Comparison of ENCODE assay signal across 13 cellular contexts in the genomic region with DNA sequence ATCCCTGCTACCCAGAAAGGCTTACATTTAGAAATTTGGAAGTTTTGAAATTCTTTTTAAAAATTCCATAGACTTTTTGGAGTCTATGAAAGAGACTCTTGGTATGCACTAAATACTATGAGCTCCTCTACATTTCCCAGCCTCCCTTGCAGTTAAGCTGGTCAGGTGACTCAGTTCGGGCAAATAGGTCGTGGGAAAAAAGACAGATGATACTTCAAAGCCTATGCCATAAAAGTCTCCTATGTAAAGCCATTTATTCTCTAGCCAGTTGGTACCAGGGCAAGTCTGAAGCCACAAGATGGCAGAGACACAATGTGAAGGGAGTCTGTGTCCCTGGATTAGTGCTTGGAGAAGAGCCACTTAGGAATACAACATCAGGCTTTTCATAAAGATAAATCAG.
"Had no signal": no experiment of that assay in that cellular context is flagged by ENCODE, and none has a peak within 500 bp of the region (broad histone marks: within the 10 kb centered on the region; RNA-seq: fewer than 3 reads in every experiment).

No MANE protein-coding gene starts in this region.

- H3K27ac ChIP-seq: neutrophil had no signal

- DNase-seq: activated CD4-positive, alpha-beta T cell treated with anti-CD3 and anti-CD28 coated beads, Interleukin-2, amount 10 ng/mL, durations not matched to agents 7 days and 5 days; activated CD8-positive, alpha-beta T cell treated with anti-CD3 and anti-CD28 coated beads, Interleukin-2, amount 10 ng/mL, durations not matched to agents 7 days and 5 days; activated naive CD4-positive, alpha-beta T cell treated with anti-CD3 and anti-CD28 coated beads, Interleukin-2, amount 50 U/mL, for 16 hours; activated T-cell treated with anti-CD3 and anti-CD28 coated beads, Interleukin-2, amount 50 U/mL, for 24 hours; effector CD4-positive, alpha-beta T cell; mesendoderm; natural killer cell; stimulated activated CD4-positive, alpha-beta T cell treated with anti-CD3 and anti-CD28 coated beads, Interleukin-12 subunit alpha, Interleukin-12 subunit beta, amount 100 ng/mL, for 4 hours; stimulated activated CD4-positive, alpha-beta T cell treated with anti-CD3 and anti-CD28 coated beads, Interleukin-1b, Interleukin-23, amount 100 ng/mL, for 48 hours; stimulated activated CD8-positive, alpha-beta memory T cell treated with anti-CD3 and anti-CD28 coated beads, Interleukin-4, amount 100 ng/mL, for 48 hours; stimulated activated naive CD4-positive, alpha-beta T cell; T1000 had no signal

- H3K36me3 ChIP-seq: neutrophil had no signal

- ATAC-seq: activated CD8-positive, alpha-beta T cell treated with anti-CD3 and anti-CD28 coated beads, Interleukin-2, amount 10 ng/mL, durations not matched to agents 7 days and 5 days; natural killer cell had no signal

- H3K9me3 ChIP-seq: neutrophil had no signal
